ENCODE assay signal across 12 cellular contexts in the genomic region with DNA sequence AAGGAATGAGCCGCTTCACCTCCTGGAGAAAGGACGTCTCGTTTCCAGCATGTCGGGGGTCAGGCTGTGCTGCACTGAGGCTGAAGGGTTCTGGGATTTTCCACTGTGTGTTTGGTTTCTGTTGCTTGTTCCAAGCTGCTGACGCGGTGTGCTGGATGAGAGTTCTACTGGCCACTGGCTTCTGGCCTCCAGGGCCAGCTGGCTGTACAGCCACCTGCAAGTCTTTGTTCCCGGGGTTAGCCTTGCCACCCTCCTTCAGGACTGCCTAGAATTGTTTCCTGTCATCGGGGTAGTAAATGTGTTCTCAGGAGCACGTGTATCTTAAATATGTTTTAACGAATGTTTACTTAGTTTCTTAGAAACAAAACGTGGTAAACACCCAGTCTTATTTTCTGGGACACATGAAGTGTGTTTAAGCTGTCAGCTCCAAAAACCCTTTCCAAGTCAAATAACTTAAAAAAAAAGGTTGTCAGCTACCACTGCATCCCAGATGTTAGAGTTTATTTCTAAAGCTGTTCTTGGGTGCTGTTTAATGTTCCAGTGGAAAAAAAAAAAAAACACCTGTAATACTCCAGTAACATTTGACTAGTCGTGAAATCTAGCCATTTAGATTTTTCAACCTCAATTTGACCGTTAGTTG.
A peak's percentile ranks its signal among the peaks of the same experiment; 100 is the strongest.
DNase-seq lines count a peak whose midpoint lies in the region; ATAC-seq, FAIRE-seq and TF ChIP-seq lines count a peak whose summit lies in the region.
"Had no signal": no experiment of that assay in that cellular context is flagged by ENCODE, and none has a peak within 500 bp of the region (broad histone marks: within the 10 kb centered on the region; RNA-seq: fewer than 3 reads in every experiment).

No MANE protein-coding gene starts in this region.

- WGBS in heart left ventricle, 4 donors, result 52 to 74% (median 63%) methylated on average over 13 of the region's 13 CpGs
- WGBS in pancreas, 2 donors, result 35 to 39% methylated on average over 13 of the region's 13 CpGs

- no peaks in the 10 kb centered on the region for H3K27me3 ChIP-seq in adipocyte (replicated peaks; ENCODE audit: control insufficient read depth, insufficient read depth, low read length)
- no peaks in the 10 kb centered on the region for H3K27me3 ChIP-seq in heart left ventricle
- no peaks in the 10 kb centered on the region for H3K27me3 ChIP-seq in pancreas

- TF ChIP-seq POLR2A in heart left ventricle (IDR thresholded peaks at IDR 0.05), result no peak

- H3K4me3 Mint-ChIP-seq in stimulated activated effector memory CD8-positive, alpha-beta T cell treated with anti-CD3 and anti-CD28 coated beads, Interleukin-12 subunit alpha, Interleukin-12 subunit beta, amount 100 ng/mL, for 72 hours, result no peak overlapping the region
- H3K4me3 Mint-ChIP-seq: type B pancreatic cell had no signal

- H3K4me3 ChIP-seq in AG10803 (ENCODE audit: low read length), result no peak overlapping the region
- H3K4me3 ChIP-seq in adipocyte (ENCODE audit: low read length), result peak overlapping the region; percentile 25
- peak overlapping the region in 2 of 12 donors; percentile 14 to 32 for H3K4me3 ChIP-seq in heart left ventricle
- no peak overlapping the region for H3K4me3 ChIP-seq in pancreas

- H3K9me3 Mint-ChIP-seq in stimulated activated effector memory CD8-positive, alpha-beta T cell treated with anti-CD3 and anti-CD28 coated beads, Interleukin-12 subunit alpha, Interleukin-12 subunit beta, amount 100 ng/mL, for 72 hours, result no peaks in the 10 kb centered on the region
- H3K9me3 Mint-ChIP-seq: type B pancreatic cell had no signal

- DNase-seq in AG10803 (ENCODE audit: low read depth) (peak; percentile 48), adipocyte (ENCODE audit: low read depth) (no peak), heart left ventricle (peak; percentile 61 to 79 (median 78)), pancreas (peak; percentile 39 to 73 (median 64)), NCI-H524 (lab: John Stamatoyannopoulos, UW) (no peak), occipital lobe (lab: John Stamatoyannopoulos, UW) (no peak)
- no peak for DNase-seq in stimulated activated effector memory CD8-positive, alpha-beta T cell treated with anti-CD3 and anti-CD28 coated beads, Interleukin-12 subunit alpha, Interleukin-12 subunit beta, amount 100 ng/mL, for 72 hours (ENCODE audit: low spot score in 2 of 2)
- DNase-seq: islet precursor cell, NCI-H2171 treated with DMSO at 0.1 percent for 48 hours, SIG-M5 had no signal

- no peak overlapping the region for H3K27ac Mint-ChIP-seq in stimulated activated effector memory CD8-positive, alpha-beta T cell treated with anti-CD3 and anti-CD28 coated beads, Interleukin-12 subunit alpha, Interleukin-12 subunit beta, amount 100 ng/mL, for 72 hours

- H3K9ac ChIP-seq in adipocyte (ENCODE audit: low read length), result no peak overlapping the region

- H3K36me3 ChIP-seq in adipocyte (ENCODE audit: control insufficient read depth, insufficient read depth, low read length, severe bottlenecking), result no peaks in the 10 kb centered on the region
- H3K36me3 ChIP-seq in heart left ventricle, result no peaks in the 10 kb centered on the region
- H3K36me3 ChIP-seq in pancreas, result no peaks in the 10 kb centered on the region

- TF ChIP-seq CTCF in AG10803 (conservative IDR thresholded peaks at IDR 0.05; ENCODE audit: low read length) (no peak), heart left ventricle (IDR thresholded peaks at IDR 0.05) (no peak), pancreas (IDR thresholded peaks at IDR 0.05) (no peak)

- peak; percentile 67 for FAIRE-seq in pancreas (lab: Jason Lieb, UNC)

- peak; percentile 70 to 84 (median 78) for ATAC-seq in heart left ventricle
- ATAC-seq in pancreas, result peak; percentile 82 to 90 (median 88)
- no peak for ATAC-seq in stimulated activated effector memory CD8-positive, alpha-beta T cell treated with anti-CD3 and anti-CD28 coated beads, Interleukin-12 subunit alpha, Interleukin-12 subunit beta, amount 100 ng/mL, for 72 hours
- no peak for ATAC-seq in GM21381 (IDR thresholded peaks at IDR 0.05; ENCODE audit: unreplicated experiment)

- intact Hi-C loops in heart left ventricle (cut with DNase I) (loop anchor here in 1 of 10 donors (5.0 kb wide), 1 partner anchor 118 kb away; no protein-coding TSS in a partner anchor), pancreas (cut with DNase I) (no loop called here)

- H3K36me3 Mint-ChIP-seq in stimulated activated effector memory CD8-positive, alpha-beta T cell treated with anti-CD3 and anti-CD28 coated beads, Interleukin-12 subunit alpha, Interleukin-12 subunit beta, amount 100 ng/mL, for 72 hours, result no peaks in the 10 kb centered on the region

- H3K4me1 ChIP-seq in adipocyte (ENCODE audit: control insufficient read depth, insufficient read depth, low read length) (peaks cover 17% of the 10 kb centered on the region), heart left ventricle (peaks cover 0 to 38% (median 20%) of the 10 kb centered on the region in 12 donors), pancreas (peaks cover 5 to 14% (median 8%) of the 10 kb centered on the region in 3 donors)

- no peaks in the 10 kb centered on the region for H3K9me3 ChIP-seq in adipocyte (ENCODE audit: control insufficient read depth, low read length)
- H3K9me3 ChIP-seq in heart left ventricle, result no peaks in the 10 kb centered on the region
- H3K9me3 ChIP-seq in pancreas, result no peaks in the 10 kb centered on the region

- peaks cover 23% of the 10 kb centered on the region for H3K4me1 Mint-ChIP-seq in stimulated activated effector memory CD8-positive, alpha-beta T cell treated with anti-CD3 and anti-CD28 coated beads, Interleukin-12 subunit alpha, Interleukin-12 subunit beta, amount 100 ng/mL, for 72 hours

- peak overlapping the region in 10 of 12 donors; percentile 33 to 90 (median 60) for H3K27ac ChIP-seq in heart left ventricle
- peak overlapping the region; percentile 23 to 64 (median 34) for H3K27ac ChIP-seq in pancreas

Comparison
In these comparisons a context has a peak if more than half of its experiments do, and no peak if none do; other contexts are left out.
1. DNase-seq: peak in AG10803 (single experiment), heart left ventricle (5 of 5) and pancreas (6 of 6); none in adipocyte (single experiment), NCI-H524 (0 of 2), occipital lobe (single experiment) and stimulated activated effector memory CD8-positive, alpha-beta T cell treated with anti-CD3 and anti-CD28 coated beads, Interleukin-12 subunit alpha, Interleukin-12 subunit beta, amount 100 ng/mL, for 72 hours (0 of 2).
2. ATAC-seq: peak in heart left ventricle (4 of 4) and pancreas (4 of 4); none in stimulated activated effector memory CD8-positive, alpha-beta T cell treated with anti-CD3 and anti-CD28 coated beads, Interleukin-12 subunit alpha, Interleukin-12 subunit beta, amount 100 ng/mL, for 72 hours (single experiment) and GM21381 (single experiment).